1 cellular context compared by ENCODE assay signal in the genomic region with DNA sequence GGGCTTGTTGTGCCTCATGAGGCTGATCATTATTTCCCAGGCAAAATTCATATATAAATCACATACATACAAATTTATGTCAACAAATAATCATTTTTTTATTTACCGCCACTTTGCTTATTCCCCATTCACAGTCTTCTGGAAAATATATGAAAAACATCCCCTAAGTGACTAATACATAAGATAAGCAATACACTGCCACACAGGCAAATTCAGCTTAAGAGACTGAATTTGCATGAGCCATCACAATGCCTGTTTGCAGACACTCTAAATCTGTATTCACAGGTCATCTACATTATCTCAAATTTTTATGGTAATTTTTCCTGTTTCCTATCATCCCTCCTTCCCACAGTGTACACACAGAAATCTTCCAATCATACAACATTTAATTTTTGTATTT.
TF ChIP-seq lines count a peak whose summit lies in the region.

No MANE protein-coding gene starts in this region.

TF ChIP-seq in IMR-90, 13 proteins besides CTCF, POLR2A, EP300 and RAD21:
- TF ChIP-seq RFX5 (IDR thresholded peaks at IDR 0.05; ENCODE audit: low read depth, low read length) (no peak), FOS (IDR thresholded peaks at IDR 0.05; ENCODE audit: low read depth, low read length) (no peak), MAFK (IDR thresholded peaks at IDR 0.05; ENCODE audit: low read depth, low read length) (peak; percentile 43; the same call in 1 of the 2 replicates), MXI1 (IDR thresholded peaks at IDR 0.05; ENCODE audit: borderline replicate concordance, low read depth, low read length) (no peak), CHD1 (IDR thresholded peaks at IDR 0.05; ENCODE audit: low read depth, low read length) (no peak), MAZ (IDR thresholded peaks at IDR 0.05; ENCODE audit: borderline replicate concordance, low read depth, low read length) (no peak), CEBPB (IDR thresholded peaks at IDR 0.05; ENCODE audit: low read depth, low read length) (no peak)
- TF ChIP-seq, protein P1, sequence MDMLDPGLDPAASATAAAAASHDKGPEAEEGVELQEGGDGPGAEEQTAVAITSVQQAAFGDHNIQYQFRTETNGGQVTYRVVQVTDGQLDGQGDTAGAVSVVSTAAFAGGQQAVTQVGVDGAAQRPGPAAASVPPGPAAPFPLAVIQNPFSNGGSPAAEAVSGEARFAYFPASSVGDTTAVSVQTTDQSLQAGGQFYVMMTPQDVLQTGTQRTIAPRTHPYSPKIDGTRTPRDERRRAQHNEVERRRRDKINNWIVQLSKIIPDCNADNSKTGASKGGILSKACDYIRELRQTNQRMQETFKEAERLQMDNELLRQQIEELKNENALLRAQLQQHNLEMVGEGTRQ (IDR thresholded peaks at IDR 0.05; ENCODE audit: low read depth, low read length): no peak
TF ChIP-seq in IMR-90: peak in this region for 1.
